Comparison of ENCODE assay signal across 5 cellular contexts in the genomic region with DNA sequence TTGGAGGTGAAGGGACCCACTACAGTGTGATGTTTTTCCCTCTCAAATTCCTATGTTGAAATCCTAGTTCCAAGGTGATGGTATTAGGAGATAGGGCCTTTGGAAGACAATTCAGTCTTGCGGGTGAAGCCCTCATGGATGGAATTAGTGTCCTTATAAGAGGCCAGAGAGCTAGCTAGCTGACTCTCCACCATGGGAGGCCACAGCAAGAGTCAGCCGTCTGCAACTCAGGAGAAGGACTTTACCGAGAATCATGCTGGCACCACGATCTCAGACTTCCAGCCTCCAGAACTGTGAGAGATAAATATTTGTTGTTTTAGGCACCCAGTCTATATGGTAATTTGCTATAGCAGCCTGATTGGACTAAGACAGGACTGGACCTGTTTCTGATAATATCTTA.
"Had no signal": no experiment of that assay in that cellular context is flagged by ENCODE, and none has a peak within 500 bp of the region (broad histone marks: within the 10 kb centered on the region; RNA-seq: fewer than 3 reads in every experiment).

No MANE protein-coding gene starts in this region.

- H3K27ac ChIP-seq: HL-60 had no signal

- DNase-seq: IMR-90, KBM-7, KG1 had no signal

- H3K4me3 ChIP-seq: K562 had no signal
